ENCODE assay signal across 9 cellular contexts in the genomic region with DNA sequence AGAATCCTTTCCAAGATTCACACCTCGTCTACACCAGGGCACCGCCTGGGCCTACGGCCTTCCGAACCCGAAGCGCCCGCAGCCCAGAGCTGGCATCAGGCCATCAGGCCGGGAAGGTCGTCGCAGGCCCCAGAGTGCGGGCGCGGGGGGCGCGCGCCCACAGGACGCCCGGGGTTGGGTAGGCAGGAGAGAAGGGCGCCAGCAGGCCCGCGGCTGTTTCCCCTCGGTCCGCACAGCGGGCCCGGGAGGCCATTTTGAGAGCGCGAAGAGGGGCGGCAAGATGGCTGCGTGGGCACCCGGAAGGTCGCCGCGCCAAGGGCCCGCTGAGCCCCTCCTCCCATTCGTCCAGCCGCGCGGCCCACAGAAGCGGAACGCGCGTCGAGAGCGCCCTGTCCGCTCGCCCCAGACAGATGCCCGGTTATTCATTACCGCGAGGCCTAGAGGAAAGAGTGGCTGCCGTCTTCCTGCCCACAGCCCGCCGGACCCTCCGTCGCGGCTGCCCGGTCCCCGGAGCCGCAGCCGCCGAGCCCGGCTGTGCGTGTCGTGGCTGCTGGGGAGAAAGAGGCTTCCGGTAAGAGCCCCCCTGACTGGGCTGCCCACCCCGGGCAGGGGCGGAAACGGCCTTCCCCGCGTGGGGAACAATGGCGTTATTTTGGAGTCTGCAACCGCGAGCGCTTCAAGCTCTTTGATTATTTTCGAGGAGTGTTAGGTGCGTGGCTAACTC. TPM values are rescaled to one million over a fixed set of nuclear protein-coding genes. Genes with fewer than 3 reads are reported as not detected.
DNase-seq lines count a peak whose midpoint lies in the region; ATAC-seq and TF ChIP-seq lines count a peak whose summit lies in the region.
"Had no signal": no experiment of that assay in that cellular context is flagged by ENCODE, and none has a peak within 500 bp of the region (broad histone marks: within the 10 kb centered on the region; RNA-seq: fewer than 3 reads in every experiment).

No MANE protein-coding gene starts in this region.

- no peaks in the 10 kb centered on the region for H3K79me2 ChIP-seq in neural progenitor cell (ENCODE audit: low read depth)

- H3K4me3 ChIP-seq in fibroblast of the aortic adventitia (ENCODE audit: low read depth, low read length): peak overlapping the region; percentile 9
- H3K4me3 ChIP-seq in neural progenitor cell: peak overlapping the region; percentile 33
- H3K4me3 ChIP-seq in uterus: peak overlapping the region; percentile 7 to 27
- H3K4me3 ChIP-seq: HAP-1 had no signal

- ATAC-seq in HG03159 (IDR thresholded peaks at IDR 0.05; ENCODE audit: unreplicated experiment): no peak

- no peak for TF ChIP-seq CTCF in fibroblast of the aortic adventitia (IDR thresholded peaks at IDR 0.05; ENCODE audit: insufficient read depth, low read length)
- no peak for TF ChIP-seq CTCF in neural progenitor cell (IDR thresholded peaks at IDR 0.05)
- no peak for TF ChIP-seq CTCF in uterus (IDR thresholded peaks at IDR 0.05)

- intact Hi-C loops in uterus (cut with DNase I; ENCODE audit: low total_unique reads): no loop called here

- H3K9ac ChIP-seq in neural progenitor cell: no peak overlapping the region

- H3K27me3 Mint-ChIP-seq in activated naive CD4-positive, alpha-beta T cell treated with anti-CD3 and anti-CD28 coated beads, Interleukin-2, amount 10 ng/mL, durations not matched to agents 7 days and 5 days: peaks cover 94% of the 10 kb centered on the region
- H3K27me3 Mint-ChIP-seq in neural progenitor cell (ENCODE audit: insufficient read depth, low read depth): peaks cover 92% of the 10 kb centered on the region

- peak overlapping the region; percentile 57 for H3K4me3 Mint-ChIP-seq in activated naive CD4-positive, alpha-beta T cell treated with anti-CD3 and anti-CD28 coated beads, Interleukin-2, amount 10 ng/mL, durations not matched to agents 7 days and 5 days
- no peak overlapping the region for H3K4me3 Mint-ChIP-seq in neural progenitor cell

- no peaks in the 10 kb centered on the region for H3K9me3 Mint-ChIP-seq in activated naive CD4-positive, alpha-beta T cell treated with anti-CD3 and anti-CD28 coated beads, Interleukin-2, amount 10 ng/mL, durations not matched to agents 7 days and 5 days
- H3K9me3 Mint-ChIP-seq in neural progenitor cell: peaks cover 4% of the 10 kb centered on the region

- no peak overlapping the region for H3K27ac Mint-ChIP-seq in activated naive CD4-positive, alpha-beta T cell treated with anti-CD3 and anti-CD28 coated beads, Interleukin-2, amount 10 ng/mL, durations not matched to agents 7 days and 5 days
- H3K27ac Mint-ChIP-seq in neural progenitor cell: no peak overlapping the region

- H3K36me3 ChIP-seq in neural progenitor cell (no peaks in the 10 kb centered on the region), uterus (no peaks in the 10 kb centered on the region)
- H3K36me3 ChIP-seq: HAP-1 had no signal

- peak overlapping the region; percentile 92 for H2AFZ ChIP-seq in neural progenitor cell (replicated peaks)

- H4K20me1 ChIP-seq in neural progenitor cell (ENCODE audit: low read depth): peaks cover 32% of the 10 kb centered on the region

- peaks cover 100% of the 10 kb centered on the region for H3K27me3 ChIP-seq in neural progenitor cell
- peaks cover 15 to 60% of the 10 kb centered on the region in 2 donors for H3K27me3 ChIP-seq in uterus

- H3K9me3 ChIP-seq in neural progenitor cell (ENCODE audit: low read depth) (no peaks in the 10 kb centered on the region), uterus (no peaks in the 10 kb centered on the region)
- H3K9me3 ChIP-seq: HAP-1 had no signal

- peaks cover 4% of the 10 kb centered on the region for H3K4me1 Mint-ChIP-seq in activated naive CD4-positive, alpha-beta T cell treated with anti-CD3 and anti-CD28 coated beads, Interleukin-2, amount 10 ng/mL, durations not matched to agents 7 days and 5 days
- peaks cover 4% of the 10 kb centered on the region for H3K4me1 Mint-ChIP-seq in neural progenitor cell

- peaks cover 23% of the 10 kb centered on the region for H3F3A ChIP-seq in neural progenitor cell (ENCODE audit: low read depth)

- CTCF ChIA-PET in activated naive CD4-positive, alpha-beta T cell treated with anti-CD3 and anti-CD28 coated beads, Interleukin-2, amount 10 ng/mL, durations not matched to agents 7 days and 5 days (lab: Charles Lee): interaction anchor here (1.6 to 5.9 kb wide), 3 partner anchors 20 to 29 kb away, joined by 3 to 47 read pairs (median 5); no protein-coding TSS in a partner anchor

- H3K27ac ChIP-seq in neural progenitor cell (no peak overlapping the region), uterus (no peak overlapping the region)

- peak overlapping the region; percentile 72 for H3K4me2 ChIP-seq in neural progenitor cell

- H3K36me3 Mint-ChIP-seq in activated naive CD4-positive, alpha-beta T cell treated with anti-CD3 and anti-CD28 coated beads, Interleukin-2, amount 10 ng/mL, durations not matched to agents 7 days and 5 days: no peaks in the 10 kb centered on the region
- no peaks in the 10 kb centered on the region for H3K36me3 Mint-ChIP-seq in neural progenitor cell

- DNase-seq in activated naive CD4-positive, alpha-beta T cell treated with anti-CD3 and anti-CD28 coated beads, Interleukin-2, amount 10 ng/mL, durations not matched to agents 7 days and 5 days: no peak
- DNase-seq in activated naive CD4-positive, alpha-beta T cell treated with Interleukin-2 at 50 U/mL for 16 hours: no peak
- DNase-seq in fibroblast of the aortic adventitia (ENCODE audit: low read depth) (no peak), neural progenitor cell (ENCODE audit: low spot score) (peak; percentile 37), uterus (no peak), activated gamma-delta T cell treated with Interleukin-2 at 50 U/mL for 16 hours (no peak), NCI-H524 treated with DMSO at 0.1 percent for 48 hours (lab: John Stamatoyannopoulos, UW) (no peak)

- H3K4me1 ChIP-seq in neural progenitor cell: peaks cover 24% of the 10 kb centered on the region
- H3K4me1 ChIP-seq in uterus: peaks cover 0 to 8% of the 10 kb centered on the region in 2 donors

- TF ChIP-seq POLR2A in uterus (IDR thresholded peaks at IDR 0.05): no peak

RNA-seq across cellular contexts. Expression of gene POLG, which starts 44.2 kb away (rescaled TPM):
- 40.3 and 69.7 TPM in 2 replicates for total RNA-seq in fibroblast of the aortic adventitia (ENCODE audit: low replicate concordance)
- 25.2 and 43.5 TPM in 2 replicates for total RNA-seq in neural progenitor cell (ENCODE audit: low replicate concordance)
- 10 to 100 TPM; 38.4 to 62.0 (median 53.7) TPM for total RNA-seq in uterus
